ENCODE assay signal across 16 cellular contexts in the genomic region with DNA sequence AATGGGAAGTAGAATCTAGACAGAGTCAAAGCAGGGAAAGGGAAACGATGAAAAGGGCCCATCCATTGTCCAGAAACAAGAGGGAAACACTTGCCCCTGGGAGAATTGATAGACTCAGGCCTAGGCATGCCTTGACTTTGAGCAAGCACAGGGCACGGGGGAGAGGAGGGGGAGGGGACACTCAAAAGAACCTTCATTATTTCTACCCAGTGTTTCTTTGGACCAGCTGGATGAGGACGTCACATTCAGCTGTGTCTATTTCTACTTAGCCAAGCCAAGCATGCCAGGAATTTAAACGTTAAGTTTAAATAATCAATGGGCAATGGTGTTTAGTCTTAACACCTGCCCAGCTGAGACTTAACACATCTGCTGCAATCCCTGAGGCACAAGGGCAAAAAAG. TPM values are rescaled to one million over a fixed set of nuclear protein-coding genes. Genes with fewer than 3 reads are reported as not detected.
DNase-seq lines count a peak whose midpoint lies in the region; ATAC-seq and TF ChIP-seq lines count a peak whose summit lies in the region.
"Had no signal": no experiment of that assay in that cellular context is flagged by ENCODE, and none has a peak within 500 bp of the region (broad histone marks: within the 10 kb centered on the region; RNA-seq: fewer than 3 reads in every experiment).

No MANE protein-coding gene starts in this region.

- H3K4me1 ChIP-seq in SJCRH30: peaks cover 14% of the 10 kb centered on the region
- no peaks in the 10 kb centered on the region for H3K4me1 ChIP-seq in CD8-positive, alpha-beta T cell (ENCODE audit: insufficient read depth, low read length)
- H3K4me1 ChIP-seq: parathyroid adenoma had no signal

- H3K27me3 Mint-ChIP-seq in CD8-positive, alpha-beta T cell (ENCODE audit: low read depth): peaks cover 9% of the 10 kb centered on the region

- H3K9me3 ChIP-seq in SJCRH30 (replicated peaks): no peaks in the 10 kb centered on the region
- H3K9me3 ChIP-seq in CD8-positive, alpha-beta T cell (ENCODE audit: low read length): no peaks in the 10 kb centered on the region
- H3K9me3 ChIP-seq: SK-N-SH, uterus had no signal

- H3K4me3 Mint-ChIP-seq in CD8-positive, alpha-beta T cell: no peak overlapping the region
- H3K4me3 Mint-ChIP-seq: activated T-cell treated with anti-CD3 and anti-CD28 coated beads, Interleukin-2, amount 50 U/mL, for 4 hours; IgD-negative memory B cell; stimulated activated naive CD8-positive, alpha-beta T cell treated with anti-CD3 and anti-CD28 coated beads, Interleukin-15, Interleukin-2, amounts not matched to agents 100 ng/mL and 50 ng/mL, for 24 hours had no signal

- no peak for TF ChIP-seq CTCF in CD8-positive, alpha-beta T cell (IDR thresholded peaks at IDR 0.05)

- CTCF ChIA-PET in CD8-positive, alpha-beta T cell (lab: Charles Lee): interaction anchor here (1.4 kb wide), 1 partner anchor 9 kb away, joined by 3 read pairs; no protein-coding TSS in a partner anchor

- no peak overlapping the region for H3K27ac Mint-ChIP-seq in CD8-positive, alpha-beta T cell
- H3K27ac Mint-ChIP-seq: stimulated activated naive CD8-positive, alpha-beta T cell treated with anti-CD3 and anti-CD28 coated beads, Interleukin-15, Interleukin-2, amounts not matched to agents 100 ng/mL and 50 ng/mL, for 24 hours had no signal

- intact Hi-C loops in CD8-positive, alpha-beta T cell (cut with DNase I, micrococcal nuclease): no loop called here

- ATAC-seq in CD8-positive, alpha-beta T cell: no peak
- no peak for ATAC-seq in GM18867 (IDR thresholded peaks at IDR 0.05; ENCODE audit: unreplicated experiment)
- no peak for ATAC-seq in SK-N-SH treated with all-trans-retinoic acid at 6 μM for 48 hours
- ATAC-seq: activated T-cell treated with anti-CD3 and anti-CD28 coated beads, Interleukin-2, amount 50 U/mL, for 4 hours had no signal

- H3K27ac ChIP-seq in SJCRH30: no peak overlapping the region
- H3K27ac ChIP-seq in CD8-positive, alpha-beta T cell (ENCODE audit: low read depth, low read length): no peak overlapping the region
- H3K27ac ChIP-seq: parathyroid adenoma, uterus had no signal

- no peaks in the 10 kb centered on the region for H3K9me3 Mint-ChIP-seq in CD8-positive, alpha-beta T cell
- H3K9me3 Mint-ChIP-seq: activated T-cell treated with anti-CD3 and anti-CD28 coated beads, Interleukin-2, amount 50 U/mL, for 4 hours; IgD-negative memory B cell; stimulated activated naive CD8-positive, alpha-beta T cell treated with anti-CD3 and anti-CD28 coated beads, Interleukin-15, Interleukin-2, amounts not matched to agents 100 ng/mL and 50 ng/mL, for 24 hours had no signal

- no peaks in the 10 kb centered on the region for H3K36me3 ChIP-seq in SJCRH30
- no peaks in the 10 kb centered on the region for H3K36me3 ChIP-seq in CD8-positive, alpha-beta T cell (ENCODE audit: insufficient read depth, low read length)
- H3K36me3 ChIP-seq: uterus had no signal

- no peaks in the 10 kb centered on the region for H3K36me3 Mint-ChIP-seq in CD8-positive, alpha-beta T cell

- H3K27me3 ChIP-seq in SJCRH30: no peaks in the 10 kb centered on the region
- H3K27me3 ChIP-seq in CD8-positive, alpha-beta T cell (ENCODE audit: insufficient read depth, low read length): no peaks in the 10 kb centered on the region
- H3K27me3 ChIP-seq: uterus had no signal

- peak; percentile 32 for DNase-seq in DMS79 treated with DMSO at 0.1 percent for 48 hours (lab: John Stamatoyannopoulos, UW)
- DNase-seq in SJCRH30: peak; percentile 29 to 34
- DNase-seq in globus pallidus (ENCODE audit: low spot score): peak; percentile 79
- peak; percentile 19 for DNase-seq in occipital lobe (lab: John Stamatoyannopoulos, UW)
- DNase-seq in CD8-positive, alpha-beta T cell: no peak
- no peak for DNase-seq in SIG-M5 (lab: John Stamatoyannopoulos, UW)
- DNase-seq: activated CD4-positive, alpha-beta T cell treated with anti-CD3 and anti-CD28 coated beads, Interleukin-2, amount 50 U/mL, for 4 hours; activated T-cell treated with anti-CD3 and anti-CD28 coated beads, Interleukin-2, amount 50 U/mL, for 4 hours; SK-N-SH; stimulated activated CD4-positive, alpha-beta T cell treated with anti-CD3 and anti-CD28 coated beads, Interleukin-12 subunit alpha, Interleukin-12 subunit beta, amount 100 ng/mL, for 4 hours; uterus had no signal

- H3K4me3 ChIP-seq in SJCRH30: no peak overlapping the region
- no peak overlapping the region for H3K4me3 ChIP-seq in CD8-positive, alpha-beta T cell (ENCODE audit: low read depth, low read length)
- H3K4me3 ChIP-seq: uterus had no signal

- POLR2A ChIA-PET in CD8-positive, alpha-beta T cell (lab: Charles Lee): no interaction called here

- H3K4me1 Mint-ChIP-seq in CD8-positive, alpha-beta T cell (ENCODE audit: low read depth): no peaks in the 10 kb centered on the region

TF ChIP-seq in SK-N-SH treated with all-trans-retinoic acid at 6 μM for 48 hours, 23 proteins besides CTCF, POLR2A, EP300 and RAD21 (continues in another document):
- TF ChIP-seq CSDC2 (CRISPR knock-in tag; IDR thresholded peaks at IDR 0.05): no peak
- no peak for TF ChIP-seq CREB5 (CRISPR knock-in tag; IDR thresholded peaks at IDR 0.05; ENCODE audit: low read depth)
- no peak for TF ChIP-seq ZFP3 (CRISPR knock-in tag; IDR thresholded peaks at IDR 0.05)
- TF ChIP-seq BACH2 (CRISPR knock-in tag; IDR thresholded peaks at IDR 0.05; ENCODE audit: borderline replicate concordance): no peak
- TF ChIP-seq, protein P1, sequence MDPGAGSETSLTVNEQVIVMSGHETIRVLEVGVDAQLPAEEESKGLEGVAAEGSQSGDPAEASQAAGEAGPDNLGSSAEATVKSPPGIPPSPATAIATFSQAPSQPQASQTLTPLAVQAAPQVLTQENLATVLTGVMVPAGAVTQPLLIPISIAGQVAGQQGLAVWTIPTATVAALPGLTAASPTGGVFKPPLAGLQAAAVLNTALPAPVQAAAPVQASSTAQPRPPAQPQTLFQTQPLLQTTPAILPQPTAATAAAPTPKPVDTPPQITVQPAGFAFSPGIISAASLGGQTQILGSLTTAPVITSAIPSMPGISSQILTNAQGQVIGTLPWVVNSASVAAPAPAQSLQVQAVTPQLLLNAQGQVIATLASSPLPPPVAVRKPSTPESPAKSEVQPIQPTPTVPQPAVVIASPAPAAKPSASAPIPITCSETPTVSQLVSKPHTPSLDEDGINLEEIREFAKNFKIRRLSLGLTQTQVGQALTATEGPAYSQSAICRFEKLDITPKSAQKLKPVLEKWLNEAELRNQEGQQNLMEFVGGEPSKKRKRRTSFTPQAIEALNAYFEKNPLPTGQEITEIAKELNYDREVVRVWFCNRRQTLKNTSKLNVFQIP (CRISPR knock-in tag; IDR thresholded peaks at IDR 0.05; ENCODE audit: borderline replicate concordance, low read depth): no peak
- no peak for TF ChIP-seq TCF4 (CRISPR knock-in tag; IDR thresholded peaks at IDR 0.05; ENCODE audit: borderline replicate concordance)
- no peak for TF ChIP-seq PPARA (CRISPR knock-in tag; IDR thresholded peaks at IDR 0.05; ENCODE audit: borderline replicate concordance)
- no peak for TF ChIP-seq ZNF70 (CRISPR knock-in tag; IDR thresholded peaks at IDR 0.05)
- TF ChIP-seq ZNF8 (CRISPR knock-in tag; IDR thresholded peaks at IDR 0.05): no peak
- TF ChIP-seq GLIS3 (CRISPR knock-in tag; IDR thresholded peaks at IDR 0.05): no peak
- no peak for TF ChIP-seq ZNF565 (CRISPR knock-in tag; conservative IDR thresholded peaks at IDR 0.05; ENCODE audit: low read depth)
- no peak for TF ChIP-seq RARB (CRISPR knock-in tag; IDR thresholded peaks at IDR 0.05)
- TF ChIP-seq, protein P2, sequence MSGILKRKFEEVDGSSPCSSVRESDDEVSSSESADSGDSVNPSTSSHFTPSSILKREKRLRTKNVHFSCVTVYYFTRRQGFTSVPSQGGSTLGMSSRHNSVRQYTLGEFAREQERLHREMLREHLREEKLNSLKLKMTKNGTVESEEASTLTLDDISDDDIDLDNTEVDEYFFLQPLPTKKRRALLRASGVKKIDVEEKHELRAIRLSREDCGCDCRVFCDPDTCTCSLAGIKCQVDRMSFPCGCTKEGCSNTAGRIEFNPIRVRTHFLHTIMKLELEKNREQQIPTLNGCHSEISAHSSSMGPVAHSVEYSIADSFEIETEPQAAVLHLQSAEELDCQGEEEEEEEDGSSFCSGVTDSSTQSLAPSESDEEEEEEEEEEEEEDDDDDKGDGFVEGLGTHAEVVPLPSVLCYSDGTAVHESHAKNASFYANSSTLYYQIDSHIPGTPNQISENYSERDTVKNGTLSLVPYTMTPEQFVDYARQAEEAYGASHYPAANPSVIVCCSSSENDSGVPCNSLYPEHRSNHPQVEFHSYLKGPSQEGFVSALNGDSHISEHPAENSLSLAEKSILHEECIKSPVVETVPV (CRISPR knock-in tag; IDR thresholded peaks at IDR 0.05): no peak
- TF ChIP-seq ZC3H10 (CRISPR knock-in tag; IDR thresholded peaks at IDR 0.05): no peak
- TF ChIP-seq TOX (CRISPR knock-in tag; IDR thresholded peaks at IDR 0.05; ENCODE audit: borderline replicate concordance): no peak

RNA-seq across cellular contexts. Expression of gene SCD5, which starts 50.4 kb away (rescaled TPM):
- total RNA-seq in SJCRH30 (2014; rRNA removed; shearing (Covaris generic)): 78.1 and 86.0 TPM in 2 replicates
- 287 TPM for total RNA-seq in occipital lobe
- total RNA-seq in CD8-positive, alpha-beta T cell: under 1 TPM; 0.36 to 0.41 TPM

Comparison
In these comparisons a context has a peak if more than half of its experiments do, and no peak if none do; other contexts are left out.
1. DNase-seq: peak in DMS79 treated with DMSO at 0.1 percent for 48 hours (single experiment), SJCRH30 (2 of 2), globus pallidus (single experiment) and occipital lobe (single experiment); none in CD8-positive, alpha-beta T cell (0 of 7) and SIG-M5 (single experiment).
2. RNA of gene SCD5, which starts 50.4 kb away (total RNA-seq): 287 TPM in occipital lobe (single experiment) and 78.1 to 86.0 TPM in SJCRH30; 0.36 to 0.41 TPM in CD8-positive, alpha-beta T cell; every median in the first group is over 10 times any median in the second.